Comparison of ENCODE assay signal across 8 cellular contexts in genomic region chr5:146173049-146173448, GRCh38.
A peak's percentile ranks its signal among the peaks of the same experiment; 100 is the strongest.
ATAC-seq and TF ChIP-seq lines count a peak whose summit lies in the region.
"Not testable (repeated sequence)": the region's sequence is repeated elsewhere in the genome, so short reads cannot be mapped to it uniquely, and the experiment has no call there.

No MANE protein-coding gene starts in this region.

- TF ChIP-seq CTCF in OCI-LY3 (IDR thresholded peaks at IDR 0.05; ENCODE audit: low read depth, low read length): not testable (repeated sequence)

- H3K4me3 ChIP-seq in BLaER1 treated with 17β-estradiol and CSF1 and Interleukin-3, amounts not matched to agents 10 nM and 100 nM; OCI-LY3 (ENCODE audit: low read length): not testable (repeated sequence)

- not testable (repeated sequence) for H3K9ac ChIP-seq in BLaER1 treated with 17β-estradiol and CSF1 and Interleukin-3, amounts not matched to agents 10 nM and 100 nM; OCI-LY3 (ENCODE audit: low read length)

- H3K27me3 ChIP-seq in BLaER1 treated with 17β-estradiol and CSF1 and Interleukin-3, amounts not matched to agents 10 nM and 100 nM; OCI-LY3 (ENCODE audit: low read depth, low read length): not testable (repeated sequence)

- H3K27ac ChIP-seq in BLaER1 treated with 17β-estradiol and CSF1 and Interleukin-3, amounts not matched to agents 10 nM and 100 nM: peak overlapping the region in 3 of 11 experiments; percentile 27 to 48 (median 43); a peak in 2 of 22 replicates
- peak overlapping the region; percentile 16; the same call in 1 of the 2 replicates for H3K27ac ChIP-seq in OCI-LY3 (ENCODE audit: low read length)

- H2AFZ ChIP-seq in OCI-LY3 (ENCODE audit: low read depth, low read length): not testable (repeated sequence)

- peaks cover 0 to 47% (median 10%) of the 10 kb centered on the region in 11 experiments; a peak in 12 of 22 replicates for H4K20me1 ChIP-seq in BLaER1 treated with 17β-estradiol and CSF1 and Interleukin-3, amounts not matched to agents 10 nM and 100 nM
- not testable (repeated sequence) for H4K20me1 ChIP-seq in OCI-LY3 (ENCODE audit: insufficient read depth, low read length)

- H3K4me2 ChIP-seq in BLaER1 treated with 17β-estradiol and CSF1 and Interleukin-3, amounts not matched to agents 10 nM and 100 nM: peak overlapping the region; percentile 10 to 61 (median 33); a peak in 11 of 22 replicates
- H3K4me2 ChIP-seq in OCI-LY3 (ENCODE audit: low read length): not testable (repeated sequence)

- peak; percentile 41 for ATAC-seq in GM18517 (IDR thresholded peaks at IDR 0.05; ENCODE audit: unreplicated experiment)
- peak; percentile 56 for ATAC-seq in GM19328 (IDR thresholded peaks at IDR 0.05; ENCODE audit: unreplicated experiment)
- ATAC-seq in GM21447 (IDR thresholded peaks at IDR 0.05; ENCODE audit: unreplicated experiment): peak; percentile 63
- peak; percentile 63 for ATAC-seq in HG02759 (IDR thresholded peaks at IDR 0.05; ENCODE audit: unreplicated experiment)
- ATAC-seq in HG03066 (IDR thresholded peaks at IDR 0.05; ENCODE audit: low read depth, unreplicated experiment): peak; percentile 71
- peak; percentile 53 for ATAC-seq in HG03439 (IDR thresholded peaks at IDR 0.05; ENCODE audit: unreplicated experiment)

- H3K36me3 ChIP-seq in BLaER1 treated with 17β-estradiol and CSF1 and Interleukin-3, amounts not matched to agents 10 nM and 100 nM: peaks cover 76 to 98% (median 90%) of the 10 kb centered on the region in 11 experiments
- H3K36me3 ChIP-seq in OCI-LY3 (replicated peaks; ENCODE audit: low read depth, low read length): peaks cover 13% of the 10 kb centered on the region

- H3K9me3 ChIP-seq in BLaER1 treated with 17β-estradiol and CSF1 and Interleukin-3, amounts not matched to agents 10 nM and 100 nM (replicated peaks in 1 of 11); OCI-LY3 (ENCODE audit: insufficient read depth, low read length): not testable (repeated sequence)

- H3K79me2 ChIP-seq in OCI-LY3 (ENCODE audit: low read length): not testable (repeated sequence)

- peaks cover 8 to 25% (median 15%) of the 10 kb centered on the region in 10 experiments; a peak in 19 of 20 replicates for H3K4me1 ChIP-seq in BLaER1 treated with 17β-estradiol and CSF1 and Interleukin-3, amounts not matched to agents 10 nM and 100 nM
- H3K4me1 ChIP-seq in OCI-LY3 (ENCODE audit: low read length): peaks cover 19% of the 10 kb centered on the region
